27 cellular contexts compared by ENCODE assay signal in genomic region chr16:52320930-52321439, GRCh38.
"Had no signal": no experiment of that assay in that cellular context is flagged by ENCODE, and none has a peak within 500 bp of the region (broad histone marks: within the 10 kb centered on the region; RNA-seq: fewer than 3 reads in every experiment).

No MANE protein-coding gene starts in this region.

- H3K4me1 ChIP-seq: adrenal gland, breast epithelium had no signal

- DNase-seq: activated B cell treated with CpG ODN at 0.5 μM for 24 hours; activated CD4-positive, alpha-beta T cell treated with anti-CD3 and anti-CD28 coated beads for 48 hours; activated CD4-positive, alpha-beta T cell treated with anti-CD3 and anti-CD28 coated beads, Interleukin-2, amount 50 U/mL, for 1 hour; activated CD4-positive, alpha-beta T cell treated with anti-CD3 and anti-CD28 coated beads, Interleukin-2, amount 50 U/mL, for 48 hours; activated CD8-positive, alpha-beta memory T cell treated with anti-CD3 and anti-CD28 coated beads for 24 hours; activated CD8-positive, alpha-beta T cell treated with anti-CD3 and anti-CD28 coated beads for 36 hours; activated effector memory CD4-positive, alpha-beta T cell treated with Interleukin-2 at 50 U/mL for 16 hours; activated naive CD4-positive, alpha-beta T cell treated with anti-CD3 and anti-CD28 coated beads for 36 hours; activated naive CD8-positive, alpha-beta T cell treated with anti-CD3 and anti-CD28 coated beads for 36 hours; activated naive CD8-positive, alpha-beta T cell treated with anti-CD3 and anti-CD28 coated beads, Interleukin-2, amount 50 U/mL, for 24 hours; activated T-cell treated with anti-CD3 and anti-CD28 coated beads, Interleukin-2, amount 50 U/mL, for 4 hours; adrenal gland; amygdala; aorta; central memory CD4-positive, alpha-beta T cell; dorsolateral prefrontal cortex; effector memory CD4-positive, alpha-beta T cell; endodermal cell; foreskin fibroblast; head of caudate nucleus; T-helper 17 cell; T1000; WERI-Rb-1 had no signal

- H3K36me3 ChIP-seq: adrenal gland, breast epithelium, cardiac muscle cell, WERI-Rb-1 had no signal

- H3K27ac ChIP-seq: adrenal gland, breast epithelium, cardiac muscle cell, coronary artery, dorsolateral prefrontal cortex, WERI-Rb-1 had no signal

- H3K4me3 ChIP-seq: adrenal gland, breast epithelium, cardiac muscle cell, coronary artery, dorsolateral prefrontal cortex had no signal

- FAIRE-seq: frontal cortex had no signal

- H3K27me3 ChIP-seq: adrenal gland, breast epithelium, cardiac muscle cell had no signal

- H3K9me3 ChIP-seq: adrenal gland, breast epithelium had no signal
